1 cellular context compared by ENCODE assay signal in the genomic region with DNA sequence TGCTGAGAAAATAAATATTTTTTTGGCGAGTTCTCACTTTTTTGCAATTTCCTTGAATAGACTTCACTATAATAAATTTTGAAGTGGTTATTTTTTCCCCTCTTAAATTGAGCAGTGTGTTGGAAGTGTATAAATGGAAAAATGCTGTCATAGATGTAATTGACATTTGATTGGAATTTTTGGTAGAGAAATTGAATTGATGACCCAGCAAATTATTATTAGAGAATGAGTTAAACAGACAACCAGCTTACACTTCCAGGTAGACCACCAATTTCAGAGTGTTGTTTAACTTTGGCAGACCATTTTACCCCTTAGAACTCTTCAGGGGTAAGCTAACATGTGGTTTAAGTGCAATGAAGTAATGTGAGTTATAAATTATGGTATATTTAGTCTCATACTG.
TF ChIP-seq lines count a peak whose summit lies in the region.

No MANE protein-coding gene starts in this region.

TF ChIP-seq in A549, 52 proteins besides CTCF, POLR2A, EP300 and RAD21:
- TF ChIP-seq MAFK (IDR thresholded peaks at IDR 0.05; ENCODE audit: partially characterized antibody) = peak; percentile 85
- TF ChIP-seq, protein P1, sequence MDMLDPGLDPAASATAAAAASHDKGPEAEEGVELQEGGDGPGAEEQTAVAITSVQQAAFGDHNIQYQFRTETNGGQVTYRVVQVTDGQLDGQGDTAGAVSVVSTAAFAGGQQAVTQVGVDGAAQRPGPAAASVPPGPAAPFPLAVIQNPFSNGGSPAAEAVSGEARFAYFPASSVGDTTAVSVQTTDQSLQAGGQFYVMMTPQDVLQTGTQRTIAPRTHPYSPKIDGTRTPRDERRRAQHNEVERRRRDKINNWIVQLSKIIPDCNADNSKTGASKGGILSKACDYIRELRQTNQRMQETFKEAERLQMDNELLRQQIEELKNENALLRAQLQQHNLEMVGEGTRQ (IDR thresholded peaks at IDR 0.05) = no peak
